In genomic region chr6:33771342-33772113, GRCh38 we compare ENCODE assay signal across 8 cellular contexts. TPM values are rescaled to one million over a fixed set of nuclear protein-coding genes. Genes with fewer than 3 reads are reported as not detected.
DNase-seq lines count a peak whose midpoint lies in the region; ATAC-seq and TF ChIP-seq lines count a peak whose summit lies in the region.

No MANE protein-coding gene starts in this region.

- peaks cover 30% of the 10 kb centered on the region for H3K36me3 Mint-ChIP-seq in T-helper 2 cell treated with Interferon-gamma antibody and Interleukin-4, amounts not matched to agents 5 μg/mL and 100 μg/mL, for 36 hours (ENCODE audit: low read depth)

- H3K36me3 ChIP-seq in GM06990 (ENCODE audit: control insufficient read depth, insufficient read depth, low read length) (peaks cover 21% of the 10 kb centered on the region), Loucy (ENCODE audit: insufficient read depth, low read length) (peaks cover 33% of the 10 kb centered on the region; the same call in 1 of the 2 replicates), sigmoid colon (peaks cover 29 to 45% (median 41%) of the 10 kb centered on the region in 4 donors)

- H3K27me3 ChIP-seq in GM06990 (replicated peaks; ENCODE audit: control insufficient read depth, insufficient read depth, low read length) (no peaks in the 10 kb centered on the region; the same call in 1 of the 2 replicates), Loucy (ENCODE audit: insufficient read depth, low read length, poor library complexity, severe bottlenecking) (no peaks in the 10 kb centered on the region), sigmoid colon (peaks cover 0 to 9% (median 0%) of the 10 kb centered on the region in 3 donors)

- no peaks in the 10 kb centered on the region for H3K27me3 Mint-ChIP-seq in T-helper 2 cell treated with Interferon-gamma antibody and Interleukin-4, amounts not matched to agents 5 μg/mL and 100 μg/mL, for 36 hours (ENCODE audit: low read depth)

- WGBS in sigmoid colon, 2 donors = 14 to 19% methylated on average over 43 of the region's 43 CpGs

- intact Hi-C loops in sigmoid colon (cut with DNase I) = loop anchor here (1.0 to 5.0 kb wide), 3 partner anchors 116 to 383 kb away; no protein-coding TSS in a partner anchor

- H3K4me3 ChIP-seq in GM06990 (replicated peaks; ENCODE audit: low read depth, low read length) = no peak overlapping the region
- H3K4me3 ChIP-seq in Loucy (ENCODE audit: low read length, poor library complexity, severe bottlenecking) = no peak overlapping the region
- peak overlapping the region in 1 of 4 donors; percentile 9 for H3K4me3 ChIP-seq in sigmoid colon

- TF ChIP-seq POLR2A in sigmoid colon (IDR thresholded peaks at IDR 0.05) = no peak

- H3K4me1 ChIP-seq in Loucy (ENCODE audit: insufficient read depth, low read length, poor library complexity, severe bottlenecking) (no peaks in the 10 kb centered on the region), sigmoid colon (peaks cover 0 to 43% (median 36%) of the 10 kb centered on the region in 4 donors)

- no peak overlapping the region for H2AFZ ChIP-seq in Loucy (ENCODE audit: low read length)

- DNase-seq in GM06990 (ENCODE audit: extremely low read depth, insufficient read length) (peak; percentile 57), astrocyte of the hippocampus (ENCODE audit: low read depth, low spot score) (peak; percentile 96), hypothalamus (lab: John Stamatoyannopoulos, UW) (peak in 43 of 51 donors; percentile 8 to 77 (median 36)), sigmoid colon (peak; percentile 89)
- DNase-seq in T-helper 2 cell treated with Interferon-gamma antibody and Interleukin-4, amounts not matched to agents 5 μg/mL and 100 μg/mL, for 36 hours (ENCODE audit: low spot score) = peak; percentile 46

- H3K27ac Mint-ChIP-seq in T-helper 2 cell treated with Interferon-gamma antibody and Interleukin-4, amounts not matched to agents 5 μg/mL and 100 μg/mL, for 36 hours = no peak overlapping the region

- H3K9ac ChIP-seq in Loucy (ENCODE audit: low read depth, low read length, poor library complexity, severe bottlenecking) = no peak overlapping the region

- no peaks in the 10 kb centered on the region for H3K79me2 ChIP-seq in Loucy (ENCODE audit: insufficient read depth, low read length)

- no peak overlapping the region for H3K4me3 Mint-ChIP-seq in T-helper 2 cell treated with Interferon-gamma antibody and Interleukin-4, amounts not matched to agents 5 μg/mL and 100 μg/mL, for 36 hours

- H3K9me3 ChIP-seq in Loucy (ENCODE audit: insufficient read depth, low read depth, low read length) (no peaks in the 10 kb centered on the region), sigmoid colon (no peaks in the 10 kb centered on the region)

- H3K4me1 Mint-ChIP-seq in T-helper 2 cell treated with Interferon-gamma antibody and Interleukin-4, amounts not matched to agents 5 μg/mL and 100 μg/mL, for 36 hours (ENCODE audit: low read depth) = peaks cover 8% of the 10 kb centered on the region

- H4K20me1 ChIP-seq in Loucy (ENCODE audit: insufficient read depth, low read length, poor library complexity, severe bottlenecking) = no peaks in the 10 kb centered on the region

- H3K9me3 Mint-ChIP-seq in T-helper 2 cell treated with Interferon-gamma antibody and Interleukin-4, amounts not matched to agents 5 μg/mL and 100 μg/mL, for 36 hours = no peaks in the 10 kb centered on the region

- TF ChIP-seq CTCF in GM06990 (IDR thresholded peaks at IDR 0.05; ENCODE audit: insufficient read depth, low read length, poor library complexity, severe bottlenecking) (peak; percentile 65), Loucy (conservative IDR thresholded peaks at IDR 0.05; ENCODE audit: low read length) (peak; percentile 43), sigmoid colon (IDR thresholded peaks at IDR 0.05) (peak; percentile 82 to 97 (median 87))

- H3K27ac ChIP-seq in sigmoid colon = peak overlapping the region; percentile 43 to 75 (median 67)

- no peaks in the 10 kb centered on the region for H3F3A ChIP-seq in Loucy (ENCODE audit: low read depth)

- no peaks in the 10 kb centered on the region for H3K9me2 ChIP-seq in Loucy (replicated peaks; ENCODE audit: low read depth, low read length)

- ATAC-seq in GM19395 (IDR thresholded peaks at IDR 0.05; ENCODE audit: unreplicated experiment) (no peak), HG03520 (IDR thresholded peaks at IDR 0.05; ENCODE audit: unreplicated experiment) (no peak)

- H3K4me2 ChIP-seq in Loucy (ENCODE audit: low read depth, low read length, poor library complexity, severe bottlenecking) = no peak overlapping the region

- no peak for TF ChIP-seq EP300 in sigmoid colon (IDR thresholded peaks at IDR 0.05)

RNA-seq across cellular contexts. Expression of gene LEMD2, which starts 17.4 kb away (rescaled TPM):
- 10 to 100 TPM; 31.8 to 42.7 (median 38.8) TPM for total RNA-seq in sigmoid colon
- 10 to 100 TPM; 17.6 to 71.6 (median 18.0) TPM for polyA plus RNA-seq in sigmoid colon

RNA-seq across cellular contexts. Expression of gene IP6K3, which starts 24.8 kb away (rescaled TPM):
- total RNA-seq in sigmoid colon = 10 to 100 TPM in 1 of 4 donors, 1 to 10 TPM in 3; 4.9 to 10.3 (median 6.4) TPM
- polyA plus RNA-seq in sigmoid colon = 1 to 10 TPM in 1 of 3 donors, under 1 TPM in 2; 0.46 to 1.1 (median 0.60) TPM

RNA-seq across cellular contexts. Expression of gene MLN, which starts 32.3 kb away (rescaled TPM):
- total RNA-seq in sigmoid colon = not detected
- polyA plus RNA-seq in sigmoid colon = under 1 TPM in 1 of 3 donors, not detected in 2; 0.48 TPM

Comparison
In these comparisons a context has a peak if more than half of its experiments do, and no peak if none do; other contexts are left out.
1. DNase-seq: peak in every context shown above with its lines; median percentile 96 in astrocyte of the hippocampus; 89 in sigmoid colon; 57 in GM06990; 46 in T-helper 2 cell treated with Interferon-gamma antibody and Interleukin-4, amounts not matched to agents 5 μg/mL and 100 μg/mL, for 36 hours; 36 in hypothalamus.